ENCODE assay signal across 19 cellular contexts in genomic region chr13:113938716-113939115, GRCh38. TPM values are rescaled to one million over a fixed set of nuclear protein-coding genes. Genes with fewer than 3 reads are reported as not detected.
DNase-seq lines count a peak whose midpoint lies in the region; ATAC-seq, FAIRE-seq and TF ChIP-seq lines count a peak whose summit lies in the region.
"Had no signal": no experiment of that assay in that cellular context is flagged by ENCODE, and none has a peak within 500 bp of the region (broad histone marks: within the 10 kb centered on the region; RNA-seq: fewer than 3 reads in every experiment).

No MANE protein-coding gene starts in this region.

- no peak overlapping the region for H3K27ac ChIP-seq in pancreas
- no peak overlapping the region for H3K27ac ChIP-seq in suprapubic skin
- H3K27ac ChIP-seq: cardiac muscle cell, dorsolateral prefrontal cortex, epithelial cell of prostate, testis had no signal

- H3K36me3 ChIP-seq in pancreas (no peaks in the 10 kb centered on the region), suprapubic skin (no peaks in the 10 kb centered on the region)
- H3K36me3 ChIP-seq: cardiac muscle cell, gastroesophageal sphincter had no signal

- no peak for ATAC-seq in central memory CD8-positive, alpha-beta T cell (replicated peaks; ENCODE audit: extremely low read depth, poor library complexity, severe bottlenecking)
- ATAC-seq in pancreas (peak; percentile 50 to 77 (median 72)), HG03460 (IDR thresholded peaks at IDR 0.05; ENCODE audit: unreplicated experiment) (no peak)
- ATAC-seq: gastroesophageal sphincter had no signal

- peak overlapping the region; percentile 20 for H3K27ac Mint-ChIP-seq in central memory CD8-positive, alpha-beta T cell (ENCODE audit: low read depth)
- H3K27ac Mint-ChIP-seq: IgD-negative memory B cell had no signal

- H3K4me1 ChIP-seq in pancreas: peaks cover 0 to 7% (median 0%) of the 10 kb centered on the region in 3 donors
- H3K4me1 ChIP-seq in suprapubic skin: peaks cover 11% of the 10 kb centered on the region
- H3K4me1 ChIP-seq: testis had no signal

- WGBS in pancreas, 2 donors: 28 to 30% methylated on average over 11 of the region's 11 CpGs
- WGBS in suprapubic skin: 54% methylated on average over 11 of the region's 11 CpGs

- no peak overlapping the region for H3K4me3 ChIP-seq in pancreas
- no peak overlapping the region for H3K4me3 ChIP-seq in suprapubic skin
- H3K4me3 ChIP-seq: cardiac muscle cell, dorsolateral prefrontal cortex, gastroesophageal sphincter, testis had no signal

- peaks cover 20% of the 10 kb centered on the region for H3K27me3 Mint-ChIP-seq in central memory CD8-positive, alpha-beta T cell

- DNase-seq in SHP77 (lab: John Stamatoyannopoulos, UW) (peak; percentile 39 to 78), SHP77 treated with DMSO at 0.1 percent for 48 hours (lab: John Stamatoyannopoulos, UW) (no peak), NCI-H146 (lab: John Stamatoyannopoulos, UW) (peak; percentile 89), pancreas (peak in 3 of 6 donors; percentile 35 to 55 (median 54)), T-helper 1 cell (no peak), suprapubic skin (ENCODE audit: low spot score in 2 of 2) (no peak)
- no peak for DNase-seq in central memory CD8-positive, alpha-beta T cell (ENCODE audit: low spot score in 2 of 2)
- DNase-seq: ACHN; activated CD4-positive, alpha-beta T cell treated with anti-CD3 and anti-CD28 coated beads for 4 hours; C1 segment of cervical spinal cord; dorsolateral prefrontal cortex; retina; testis had no signal

- H3K9me3 Mint-ChIP-seq in central memory CD8-positive, alpha-beta T cell: no peaks in the 10 kb centered on the region
- H3K9me3 Mint-ChIP-seq: IgD-negative memory B cell, neural crest cell had no signal

- H3K4me3 Mint-ChIP-seq in central memory CD8-positive, alpha-beta T cell: no peak overlapping the region
- H3K4me3 Mint-ChIP-seq: IgD-negative memory B cell, neural crest cell had no signal

- H3K9me3 ChIP-seq in pancreas (no peaks in the 10 kb centered on the region), suprapubic skin (no peaks in the 10 kb centered on the region)
- H3K9me3 ChIP-seq: gastroesophageal sphincter, testis had no signal

- TF ChIP-seq CTCF in pancreas (IDR thresholded peaks at IDR 0.05) (no peak), suprapubic skin (IDR thresholded peaks at IDR 0.05) (no peak)

- no peak for TF ChIP-seq POLR2A in suprapubic skin (IDR thresholded peaks at IDR 0.05)

- no peak for TF ChIP-seq EP300 in suprapubic skin (IDR thresholded peaks at IDR 0.05)

- no peak for FAIRE-seq in pancreas (lab: Jason Lieb, UNC)

- intact Hi-C loops in pancreas (cut with DNase I): loop anchor here in 1 of 3 donors (10.0 kb wide), 1 partner anchor 114 kb away; no protein-coding TSS in a partner anchor

- no peaks in the 10 kb centered on the region for H3K27me3 ChIP-seq in pancreas
- H3K27me3 ChIP-seq in suprapubic skin: peaks cover 8% of the 10 kb centered on the region
- H3K27me3 ChIP-seq: cardiac muscle cell, testis had no signal

- H3K4me1 Mint-ChIP-seq in central memory CD8-positive, alpha-beta T cell: peaks cover 7% of the 10 kb centered on the region
- H3K4me1 Mint-ChIP-seq: IgD-negative memory B cell had no signal

- H3K36me3 Mint-ChIP-seq in central memory CD8-positive, alpha-beta T cell (ENCODE audit: insufficient read depth): peaks cover 24% of the 10 kb centered on the region
- H3K36me3 Mint-ChIP-seq: IgD-negative memory B cell had no signal

RNA-seq across cellular contexts. Expression of gene C13orf46, which starts 35.2 kb away (rescaled TPM):
- total RNA-seq in pancreas (10 to 100 TPM in 4 of 6 donors, 1 to 10 TPM in 2; 5.2 to 23.1 (median 10.6) TPM), suprapubic skin (1 to 10 TPM in 1 of 4 donors, under 1 TPM in 3; 0.16 to 1.4 (median 0.53) TPM)
- polyA plus RNA-seq in pancreas: 10 to 100 TPM in 1 of 2 donors, 1 to 10 TPM in 1; 2.9 to 12.0 TPM
- total RNA-seq: cardiac muscle cell had no signal

Comparison
In these comparisons a context has a peak if more than half of its experiments do, and no peak if none do; other contexts are left out.
1. DNase-seq: peak in SHP77 (2 of 2) and NCI-H146 (single experiment); none in SHP77 treated with DMSO at 0.1 percent for 48 hours (single experiment), central memory CD8-positive, alpha-beta T cell (0 of 2), T-helper 1 cell (0 of 5) and suprapubic skin (0 of 2).
2. ATAC-seq: peak in pancreas (4 of 4); none in central memory CD8-positive, alpha-beta T cell (single experiment) and HG03460 (single experiment).